17 cellular contexts compared by ENCODE assay signal in genomic region chr4:1338752-1339414, GRCh38.
"Had no signal": no experiment of that assay in that cellular context is flagged by ENCODE, and none has a peak within 500 bp of the region (broad histone marks: within the 10 kb centered on the region; RNA-seq: fewer than 3 reads in every experiment).

No MANE protein-coding gene starts in this region.

- H3K36me3 ChIP-seq: ovary had no signal

- H3K27me3 ChIP-seq: heart left ventricle, ovary, testis, upper lobe of right lung had no signal

- H3K4me1 ChIP-seq: heart left ventricle, testis, upper lobe of right lung had no signal

- DNase-seq: activated CD4-positive, alpha-beta T cell treated with anti-CD3 and anti-CD28 coated beads, Interleukin-2, amount 50 U/mL, for 4 hours; activated CD4-positive, CD25-positive, alpha-beta regulatory T cell; activated naive CD4-positive, alpha-beta T cell treated with anti-CD3 and anti-CD28 coated beads, Interleukin-2, amount 50 U/mL, for 16 hours; aorta; stimulated activated CD4-positive, alpha-beta T cell treated with anti-CD3 and anti-CD28 coated beads, Interleukin-2, amount 100 ng/mL, for 48 hours; stimulated activated naive CD8-positive, alpha-beta T cell treated with anti-CD3 and anti-CD28 coated beads, Interleukin-15, amount 100 ng/mL, for 72 hours; T-helper 17 cell; testis; upper lobe of right lung had no signal

- FAIRE-seq: bronchial epithelial cell, frontal cortex, islet of Langerhans had no signal

- H3K9me3 Mint-ChIP-seq: nephron had no signal

- H3K9me3 ChIP-seq: heart left ventricle, ovary, testis, upper lobe of right lung had no signal

- H3K4me3 Mint-ChIP-seq: memory B cell; nephron; stimulated activated naive CD8-positive, alpha-beta T cell treated with anti-CD3 and anti-CD28 coated beads, Interleukin-15, amount 100 ng/mL, for 72 hours; T-helper 17 cell had no signal

- H3K4me1 Mint-ChIP-seq: memory B cell, nephron had no signal

- ATAC-seq: left lobe of liver; stimulated activated naive CD8-positive, alpha-beta T cell treated with anti-CD3 and anti-CD28 coated beads, Interleukin-15, amount 100 ng/mL, for 72 hours; T-helper 17 cell; upper lobe of right lung had no signal

- H3K27ac ChIP-seq: heart left ventricle, ovary, testis, upper lobe of right lung had no signal

- H3K27me3 Mint-ChIP-seq: memory B cell; stimulated activated naive CD8-positive, alpha-beta T cell treated with anti-CD3 and anti-CD28 coated beads, Interleukin-15, amount 100 ng/mL, for 72 hours; T-helper 17 cell had no signal

- H3K4me3 ChIP-seq: heart left ventricle, ovary, testis, upper lobe of right lung had no signal

- H3K27ac Mint-ChIP-seq: memory B cell, nephron had no signal
